ENCODE assay signal across 1 cellular context in the genomic region with DNA sequence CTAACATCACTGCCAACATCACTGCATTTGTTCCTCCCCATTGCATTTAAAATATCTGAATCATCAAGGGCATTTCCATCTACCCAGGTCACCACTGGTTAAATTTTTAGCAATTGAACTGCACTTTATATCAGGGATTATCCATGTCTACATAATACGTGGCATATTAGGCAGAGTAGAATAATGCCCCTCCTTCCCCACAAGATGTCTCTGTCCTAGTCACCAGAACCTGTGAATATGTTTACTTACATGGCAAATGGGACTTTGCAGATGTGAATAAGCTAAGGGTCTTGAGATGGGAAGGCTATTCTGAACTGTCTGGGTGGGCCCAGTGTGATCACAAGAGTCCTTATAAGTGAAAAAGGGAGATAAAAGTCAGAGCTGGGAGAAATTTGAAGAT.
TF ChIP-seq lines count a peak whose summit lies in the region.

No MANE protein-coding gene starts in this region.

TF ChIP-seq in HepG2, 621 proteins besides CTCF, POLR2A, EP300 and RAD21:
- TF ChIP-seq TARDBP (CRISPR knock-in tag; IDR thresholded peaks at IDR 0.05) = no peak
- TF ChIP-seq ZBTB40 (IDR thresholded peaks at IDR 0.05) = no peak
- no peak for TF ChIP-seq ZBTB40 (CRISPR knock-in tag; IDR thresholded peaks at IDR 0.05)
- TF ChIP-seq, protein P1, sequence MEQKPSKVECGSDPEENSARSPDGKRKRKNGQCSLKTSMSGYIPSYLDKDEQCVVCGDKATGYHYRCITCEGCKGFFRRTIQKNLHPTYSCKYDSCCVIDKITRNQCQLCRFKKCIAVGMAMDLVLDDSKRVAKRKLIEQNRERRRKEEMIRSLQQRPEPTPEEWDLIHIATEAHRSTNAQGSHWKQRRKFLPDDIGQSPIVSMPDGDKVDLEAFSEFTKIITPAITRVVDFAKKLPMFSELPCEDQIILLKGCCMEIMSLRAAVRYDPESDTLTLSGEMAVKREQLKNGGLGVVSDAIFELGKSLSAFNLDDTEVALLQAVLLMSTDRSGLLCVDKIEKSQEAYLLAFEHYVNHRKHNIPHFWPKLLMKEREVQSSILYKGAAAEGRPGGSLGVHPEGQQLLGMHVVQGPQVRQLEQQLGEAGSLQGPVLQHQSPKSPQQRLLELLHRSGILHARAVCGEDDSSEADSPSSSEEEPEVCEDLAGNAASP (CRISPR knock-in tag; IDR thresholded peaks at IDR 0.05; ENCODE audit: borderline replicate concordance) = no peak
- TF ChIP-seq, protein P2, sequence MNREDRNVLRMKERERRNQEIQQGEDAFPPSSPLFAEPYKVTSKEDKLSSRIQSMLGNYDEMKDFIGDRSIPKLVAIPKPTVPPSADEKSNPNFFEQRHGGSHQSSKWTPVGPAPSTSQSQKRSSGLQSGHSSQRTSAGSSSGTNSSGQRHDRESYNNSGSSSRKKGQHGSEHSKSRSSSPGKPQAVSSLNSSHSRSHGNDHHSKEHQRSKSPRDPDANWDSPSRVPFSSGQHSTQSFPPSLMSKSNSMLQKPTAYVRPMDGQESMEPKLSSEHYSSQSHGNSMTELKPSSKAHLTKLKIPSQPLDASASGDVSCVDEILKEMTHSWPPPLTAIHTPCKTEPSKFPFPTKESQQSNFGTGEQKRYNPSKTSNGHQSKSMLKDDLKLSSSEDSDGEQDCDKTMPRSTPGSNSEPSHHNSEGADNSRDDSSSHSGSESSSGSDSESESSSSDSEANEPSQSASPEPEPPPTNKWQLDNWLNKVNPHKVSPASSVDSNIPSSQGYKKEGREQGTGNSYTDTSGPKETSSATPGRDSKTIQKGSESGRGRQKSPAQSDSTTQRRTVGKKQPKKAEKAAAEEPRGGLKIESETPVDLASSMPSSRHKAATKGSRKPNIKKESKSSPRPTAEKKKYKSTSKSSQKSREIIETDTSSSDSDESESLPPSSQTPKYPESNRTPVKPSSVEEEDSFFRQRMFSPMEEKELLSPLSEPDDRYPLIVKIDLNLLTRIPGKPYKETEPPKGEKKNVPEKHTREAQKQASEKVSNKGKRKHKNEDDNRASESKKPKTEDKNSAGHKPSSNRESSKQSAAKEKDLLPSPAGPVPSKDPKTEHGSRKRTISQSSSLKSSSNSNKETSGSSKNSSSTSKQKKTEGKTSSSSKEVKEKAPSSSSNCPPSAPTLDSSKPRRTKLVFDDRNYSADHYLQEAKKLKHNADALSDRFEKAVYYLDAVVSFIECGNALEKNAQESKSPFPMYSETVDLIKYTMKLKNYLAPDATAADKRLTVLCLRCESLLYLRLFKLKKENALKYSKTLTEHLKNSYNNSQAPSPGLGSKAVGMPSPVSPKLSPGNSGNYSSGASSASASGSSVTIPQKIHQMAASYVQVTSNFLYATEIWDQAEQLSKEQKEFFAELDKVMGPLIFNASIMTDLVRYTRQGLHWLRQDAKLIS (CRISPR knock-in tag; IDR thresholded peaks at IDR 0.05) = no peak
- no peak for TF ChIP-seq ZC3H4 (CRISPR knock-in tag; IDR thresholded peaks at IDR 0.05; ENCODE audit: borderline replicate concordance)
- TF ChIP-seq ZBTB39 (CRISPR knock-in tag; IDR thresholded peaks at IDR 0.05) = no peak
- TF ChIP-seq NFYC (CRISPR knock-in tag; IDR thresholded peaks at IDR 0.05) = no peak
- TF ChIP-seq GLI4 (CRISPR knock-in tag; IDR thresholded peaks at IDR 0.05; ENCODE audit: borderline replicate concordance) = no peak
- no peak for TF ChIP-seq GABPA (IDR thresholded peaks at IDR 0.05; ENCODE audit: low read depth, low read length)
- TF ChIP-seq GABPA (CRISPR knock-in tag; IDR thresholded peaks at IDR 0.05; ENCODE audit: low read depth) = no peak
- TF ChIP-seq BORCS8-MEF2B (CRISPR knock-in tag; IDR thresholded peaks at IDR 0.05) = no peak
- TF ChIP-seq TMF1 (CRISPR knock-in tag; IDR thresholded peaks at IDR 0.05; ENCODE audit: low read depth) = no peak
- no peak for TF ChIP-seq ZBTB43 (CRISPR knock-in tag; conservative IDR thresholded peaks at IDR 0.05)
- TF ChIP-seq KMT2A (CRISPR knock-in tag; IDR thresholded peaks at IDR 0.05) = no peak
- no peak for TF ChIP-seq PLRG1 (conservative IDR thresholded peaks at IDR 0.05)
- TF ChIP-seq, protein P3, sequence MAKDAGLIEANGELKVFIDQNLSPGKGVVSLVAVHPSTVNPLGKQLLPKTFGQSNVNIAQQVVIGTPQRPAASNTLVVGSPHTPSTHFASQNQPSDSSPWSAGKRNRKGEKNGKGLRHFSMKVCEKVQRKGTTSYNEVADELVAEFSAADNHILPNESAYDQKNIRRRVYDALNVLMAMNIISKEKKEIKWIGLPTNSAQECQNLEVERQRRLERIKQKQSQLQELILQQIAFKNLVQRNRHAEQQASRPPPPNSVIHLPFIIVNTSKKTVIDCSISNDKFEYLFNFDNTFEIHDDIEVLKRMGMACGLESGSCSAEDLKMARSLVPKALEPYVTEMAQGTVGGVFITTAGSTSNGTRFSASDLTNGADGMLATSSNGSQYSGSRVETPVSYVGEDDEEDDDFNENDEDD (CRISPR knock-in tag; IDR thresholded peaks at IDR 0.05; ENCODE audit: borderline replicate concordance) = no peak
- no peak for TF ChIP-seq NONO (IDR thresholded peaks at IDR 0.05)
- no peak for TF ChIP-seq NONO (CRISPR knock-in tag; conservative IDR thresholded peaks at IDR 0.05)
- no peak for TF ChIP-seq SIN3B (IDR thresholded peaks at IDR 0.05; ENCODE audit: low read length)
TF ChIP-seq in HepG2: peak in this region for 0.
